In the genomic region with DNA sequence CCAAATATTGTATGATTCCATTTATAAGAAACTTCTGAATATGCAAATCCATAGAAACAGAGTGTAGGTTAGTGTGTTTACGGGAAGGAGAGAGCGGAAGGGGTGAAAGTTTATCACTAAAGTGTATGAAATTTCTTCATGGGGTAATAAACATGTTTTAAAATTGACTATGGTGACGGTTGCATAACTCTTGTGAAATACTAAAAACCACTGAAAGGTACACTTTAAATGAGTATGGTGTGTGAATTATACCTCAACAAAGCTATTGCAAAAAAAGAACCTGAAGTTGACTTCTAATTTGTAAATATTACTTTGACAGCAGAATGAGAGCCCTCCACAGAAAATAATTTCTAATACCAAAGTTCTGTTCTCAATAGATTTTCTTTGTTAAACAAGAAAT, we compare ENCODE assay signal across 30 cellular contexts.
"Had no signal": no experiment of that assay in that cellular context is flagged by ENCODE, and none has a peak within 500 bp of the region (broad histone marks: within the 10 kb centered on the region; RNA-seq: fewer than 3 reads in every experiment).

No MANE protein-coding gene starts in this region.

- H3K4me3 Mint-ChIP-seq: activated B cell treated with CpG ODN at 0.5 μM for 24 hours; activated CD8-positive, alpha-beta T cell treated with anti-CD3 and anti-CD28 coated beads for 36 hours; activated naive CD8-positive, alpha-beta T cell; effector memory CD8-positive, alpha-beta T cell had no signal

- DNase-seq: activated B cell treated with CpG ODN at 0.5 μM for 24 hours; activated CD4-positive, alpha-beta T cell treated with anti-CD3 and anti-CD28 coated beads for 48 hours; activated CD4-positive, alpha-beta T cell treated with anti-CD3 and anti-CD28 coated beads, Interleukin-2, amount 50 U/mL, for 1 hour; activated CD4-positive, alpha-beta T cell treated with anti-CD3 and anti-CD28 coated beads, Interleukin-2, amount 50 U/mL, for 48 hours; activated CD8-positive, alpha-beta memory T cell treated with anti-CD3 and anti-CD28 coated beads for 24 hours; activated CD8-positive, alpha-beta T cell treated with anti-CD3 and anti-CD28 coated beads for 36 hours; activated effector memory CD4-positive, alpha-beta T cell treated with Interleukin-2 at 50 U/mL for 16 hours; activated gamma-delta T cell treated with Interleukin-2 at 50 U/mL for 16 hours; activated naive CD4-positive, alpha-beta T cell treated with anti-CD3 and anti-CD28 coated beads, Interleukin-2, amount 50 U/mL, for 16 hours; activated naive CD4-positive, alpha-beta T cell treated with Interleukin-2 at 50 U/mL for 16 hours; activated T-cell treated with anti-CD3 and anti-CD28 coated beads, Interleukin-2, amount 50 U/mL, for 48 hours; amygdala; aorta; body of pancreas; caudate nucleus; cortex of kidney; dermis blood vessel endothelial cell; effector CD4-positive, alpha-beta T cell; effector memory CD8-positive, alpha-beta T cell; erythroblast; esophagus squamous epithelium; foreskin fibroblast; gastrocnemius medialis; glutamatergic neuron; heart left ventricle; T1000; WERI-Rb-1 had no signal

- H3K9me3 Mint-ChIP-seq: activated B cell treated with CpG ODN at 0.5 μM for 24 hours; activated CD8-positive, alpha-beta T cell treated with anti-CD3 and anti-CD28 coated beads for 36 hours; effector memory CD8-positive, alpha-beta T cell had no signal

- FAIRE-seq: colon had no signal

- ATAC-seq: activated CD4-positive, CD25-positive, alpha-beta regulatory T cell treated with anti-CD3 and anti-CD28 coated beads, Interleukin-2, amount 50 U/mL, for 24 hours; activated CD8-positive, alpha-beta T cell treated with anti-CD3 and anti-CD28 coated beads for 36 hours; body of pancreas; effector memory CD8-positive, alpha-beta T cell; gastrocnemius medialis; heart left ventricle had no signal

- H3K4me3 ChIP-seq: body of pancreas, esophagus squamous epithelium, gastrocnemius medialis, heart left ventricle had no signal

- H3K4me1 Mint-ChIP-seq: activated B cell treated with CpG ODN at 0.5 μM for 24 hours had no signal

- H3K27me3 Mint-ChIP-seq: activated B cell treated with CpG ODN at 0.5 μM for 24 hours; activated CD8-positive, alpha-beta T cell treated with anti-CD3 and anti-CD28 coated beads for 36 hours; activated naive CD8-positive, alpha-beta T cell; effector memory CD8-positive, alpha-beta T cell had no signal

- H3K4me1 ChIP-seq: body of pancreas, esophagus squamous epithelium, gastrocnemius medialis, heart left ventricle had no signal

- H3K9me3 ChIP-seq: body of pancreas, esophagus squamous epithelium, gastrocnemius medialis, heart left ventricle had no signal

- H3K27me3 ChIP-seq: body of pancreas, esophagus squamous epithelium, gastrocnemius medialis, heart left ventricle had no signal

- H3K27ac Mint-ChIP-seq: activated B cell treated with CpG ODN at 0.5 μM for 24 hours; activated CD8-positive, alpha-beta T cell treated with anti-CD3 and anti-CD28 coated beads for 36 hours; activated naive CD8-positive, alpha-beta T cell; effector memory CD8-positive, alpha-beta T cell had no signal

- H3K27ac ChIP-seq: body of pancreas, esophagus squamous epithelium, gastrocnemius medialis, heart left ventricle, WERI-Rb-1 had no signal
